In the genomic region with DNA sequence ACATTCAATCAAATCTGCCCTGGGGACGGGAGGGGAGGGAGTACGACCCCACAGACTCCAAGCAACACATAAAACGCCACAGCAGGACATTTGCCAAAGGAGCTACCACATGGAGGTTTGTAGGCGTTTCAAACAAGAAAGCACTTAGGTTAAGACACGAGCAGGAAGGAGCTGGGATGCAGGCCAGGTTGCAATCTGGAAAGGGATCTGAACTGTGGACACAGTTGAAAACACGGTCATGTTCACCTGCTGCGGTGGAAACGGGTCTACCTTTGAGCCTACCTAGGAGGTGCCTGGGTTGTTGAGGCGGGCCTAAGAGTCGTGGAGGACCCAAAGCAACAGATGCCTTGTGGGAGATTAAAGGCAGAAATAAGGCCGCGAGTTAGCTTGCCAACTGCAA, we compare ENCODE assay signal across 19 cellular contexts. TPM values are rescaled to one million over a fixed set of nuclear protein-coding genes. Genes with fewer than 3 reads are reported as not detected.
DNase-seq lines count a peak whose midpoint lies in the region; ATAC-seq and TF ChIP-seq lines count a peak whose summit lies in the region.
"Had no signal": no experiment of that assay in that cellular context is flagged by ENCODE, and none has a peak within 500 bp of the region (broad histone marks: within the 10 kb centered on the region; RNA-seq: fewer than 3 reads in every experiment).

No MANE protein-coding gene starts in this region.

- H3K14ac ChIP-seq in IMR-90 (replicated peaks; ENCODE audit: low read depth, low read length), result no peak overlapping the region

- no peak overlapping the region for H2AK5ac ChIP-seq in IMR-90 (ENCODE audit: low read depth, low read length)

- CTCF ChIA-PET in IMR-90 (lab: Yijun Ruan, JAX), result interaction anchor here (0.8 to 1.0 kb wide), 2 partner anchors 9 to 19 kb away, joined by 3 read pairs; a partner anchor contains a TSS

- in situ Hi-C loops in IMR-90 (cut with MboI; ENCODE audit: low sequenced_read_pairs), result no loop called here

- H3K4me2 ChIP-seq in IMR-90 (ENCODE audit: low read depth, low read length), result no peak overlapping the region
- H3K4me2 ChIP-seq: A549 had no signal

- POLR2A ChIA-PET in IMR-90 (lab: Charles Lee; ENCODE audit: unreplicated experiment), result no interaction called here

- H3K9me3 Mint-ChIP-seq in stimulated activated effector memory CD8-positive, alpha-beta T cell treated with anti-CD3 and anti-CD28 coated beads, Interleukin-12 subunit alpha, Interleukin-12 subunit beta, amount 100 ng/mL, for 72 hours, result no peaks in the 10 kb centered on the region

- no peak overlapping the region for H3K56ac ChIP-seq in IMR-90 (ENCODE audit: extremely low read depth, insufficient read depth, low read length)

- DNase-seq in IMR-90, result no peak
- DNase-seq in colonic mucosa, result peak; percentile 37
- DNase-seq in stimulated activated effector memory CD8-positive, alpha-beta T cell treated with anti-CD3 and anti-CD28 coated beads, Interleukin-12 subunit alpha, Interleukin-12 subunit beta, amount 100 ng/mL, for 72 hours (ENCODE audit: low spot score in 2 of 2), result no peak
- no peak for DNase-seq in foreskin fibroblast
- no peak for DNase-seq in AG20443 (ENCODE audit: low spot score)
- DNase-seq: CD4-positive, CD25-positive, alpha-beta regulatory T cell; DMS53; KG1; NCI-H1105; NCI-H187 treated with DMSO at 0.1 percent for 48 hours; NCI-H2171; NCI-H446 treated with DMSO at 0.1 percent for 48 hours; NCI-H774; SHP77 had no signal

- peaks cover 9% of the 10 kb centered on the region for H3K4me1 Mint-ChIP-seq in stimulated activated effector memory CD8-positive, alpha-beta T cell treated with anti-CD3 and anti-CD28 coated beads, Interleukin-12 subunit alpha, Interleukin-12 subunit beta, amount 100 ng/mL, for 72 hours

- TF ChIP-seq POLR2A in IMR-90 (IDR thresholded peaks at IDR 0.05; ENCODE audit: low read depth, low read length), result no peak

- no peak overlapping the region for H3K4ac ChIP-seq in IMR-90 (ENCODE audit: low read depth, low read length)

- H3K9me1 ChIP-seq in IMR-90 (ENCODE audit: insufficient read depth, low read length), result peaks cover 5% of the 10 kb centered on the region; the same call in 1 of the 2 replicates

- H3K36me3 Mint-ChIP-seq in stimulated activated effector memory CD8-positive, alpha-beta T cell treated with anti-CD3 and anti-CD28 coated beads, Interleukin-12 subunit alpha, Interleukin-12 subunit beta, amount 100 ng/mL, for 72 hours, result peaks cover 11% of the 10 kb centered on the region

- H4K20me1 ChIP-seq in IMR-90 (ENCODE audit: insufficient read depth, low read length), result no peaks in the 10 kb centered on the region

- H3K4me1 ChIP-seq in IMR-90 (ENCODE audit: control insufficient read depth, insufficient read depth, low read length) (no peaks in the 10 kb centered on the region), colonic mucosa (peaks cover 35% of the 10 kb centered on the region), liver (ENCODE audit: control insufficient read depth in 4 of 4, insufficient read depth in 4 of 4, low read length in 3 of 4) (peaks cover 14 to 54% (median 25%) of the 10 kb centered on the region in 4 donors)

- intact Hi-C loops in IMR-90 (cut with micrococcal nuclease) (no loop called here), colonic mucosa (cut with DNase I) (no loop called here)

- no peak overlapping the region for H3K18ac ChIP-seq in IMR-90 (ENCODE audit: low read depth, low read length)

- no peak overlapping the region for H3K9ac ChIP-seq in IMR-90 (ENCODE audit: low read depth, low read length)
- peak overlapping the region in 1 of 2 donors; percentile 38 for H3K9ac ChIP-seq in colonic mucosa (ENCODE audit: low read depth in 2 of 2, low read length in 2 of 2)
- H3K9ac ChIP-seq in liver (ENCODE audit: low read depth in 1 of 2, low read length in 2 of 2), result no peak overlapping the region

- H2AK9ac ChIP-seq in IMR-90 (replicated peaks; ENCODE audit: low read depth, low read length, poor library complexity), result no peak overlapping the region

- H3K79me1 ChIP-seq in IMR-90 (ENCODE audit: low read depth in 1 of 2, low read length in 2 of 2), result no peaks in the 10 kb centered on the region

- ATAC-seq in IMR-90 (ENCODE audit: low read depth) (no peak), HG03571 (IDR thresholded peaks at IDR 0.05; ENCODE audit: unreplicated experiment) (no peak), GM18909 (IDR thresholded peaks at IDR 0.05; ENCODE audit: poor library complexity, unreplicated experiment) (no peak)
- ATAC-seq in stimulated activated effector memory CD8-positive, alpha-beta T cell treated with anti-CD3 and anti-CD28 coated beads, Interleukin-12 subunit alpha, Interleukin-12 subunit beta, amount 100 ng/mL, for 72 hours, result no peak
- ATAC-seq: A549 had no signal

- no peak overlapping the region for H2AFZ ChIP-seq in IMR-90 (replicated peaks; ENCODE audit: low read length, poor library complexity)

- H3K36me3 ChIP-seq in IMR-90 (ENCODE audit: control insufficient read depth, insufficient read depth, low read length), result peaks cover 9% of the 10 kb centered on the region
- H3K36me3 ChIP-seq in colonic mucosa, result no peaks in the 10 kb centered on the region
- H3K36me3 ChIP-seq in liver (ENCODE audit: control insufficient read depth in 4 of 4, insufficient read depth in 3 of 4, low read depth in 1 of 4, low read length in 3 of 4), result peaks cover 0 to under 1% (median 0%) of the 10 kb centered on the region in 4 donors

- H3K9me3 ChIP-seq in IMR-90 (ENCODE audit: control insufficient read depth, insufficient read depth, low read length), result no peaks in the 10 kb centered on the region
- no peaks in the 10 kb centered on the region for H3K9me3 ChIP-seq in colonic mucosa
- H3K9me3 ChIP-seq in liver (ENCODE audit: control insufficient read depth in 4 of 4, low read length in 3 of 4), result no peaks in the 10 kb centered on the region
- H3K9me3 ChIP-seq: A549, HAP-1 had no signal

- H2BK20ac ChIP-seq in IMR-90 (ENCODE audit: low read depth, low read length), result no peak overlapping the region

- 98% methylated on average over 8 of the region's 12 CpGs; no CpG with 5 or more reads in 1 of the 2 experiments for WGBS in IMR-90 (ENCODE audit: extremely low coverage in 2 of 2, insufficient read length in 1 of 2), 2 experiments
- WGBS in liver, result 47% methylated on average over 12 of the region's 12 CpGs

- H2BK5ac ChIP-seq in IMR-90 (ENCODE audit: low read depth, low read length, poor library complexity, severe bottlenecking), result no peak overlapping the region

- no peak overlapping the region for H2BK120ac ChIP-seq in IMR-90 (ENCODE audit: low read depth, low read length)

- TSS peak; percentile 69 for BruUV-seq in IMR-90 (replicated peaks; lab: Mats Ljungman, UMichigan)

- H3K4me3 Mint-ChIP-seq in stimulated activated effector memory CD8-positive, alpha-beta T cell treated with anti-CD3 and anti-CD28 coated beads, Interleukin-12 subunit alpha, Interleukin-12 subunit beta, amount 100 ng/mL, for 72 hours, result no peak overlapping the region
- H3K4me3 Mint-ChIP-seq: CD4-positive, CD25-positive, alpha-beta regulatory T cell had no signal

- no peak overlapping the region for H4K91ac ChIP-seq in IMR-90 (ENCODE audit: insufficient read depth, low read depth, low read length)

- TF ChIP-seq RAD21 in IMR-90 (IDR thresholded peaks at IDR 0.05; ENCODE audit: low read length) (no peak), liver (IDR thresholded peaks at IDR 0.05) (no peak)

- peak overlapping the region; percentile 55 for H3K27ac Mint-ChIP-seq in stimulated activated effector memory CD8-positive, alpha-beta T cell treated with anti-CD3 and anti-CD28 coated beads, Interleukin-12 subunit alpha, Interleukin-12 subunit beta, amount 100 ng/mL, for 72 hours
- H3K27ac Mint-ChIP-seq: CD4-positive, CD25-positive, alpha-beta regulatory T cell had no signal

- dilution Hi-C loops in IMR-90 (cut with HindIII; ENCODE audit: low sequenced_read_pairs, unreplicated experiment), result no loop called here

- H3K27me3 ChIP-seq in IMR-90 (ENCODE audit: control insufficient read depth, insufficient read depth, low read length) (no peaks in the 10 kb centered on the region), colonic mucosa (no peaks in the 10 kb centered on the region), liver (ENCODE audit: control insufficient read depth in 4 of 4, insufficient read depth in 4 of 4, low read length in 3 of 4) (no peaks in the 10 kb centered on the region)

- H2BK15ac ChIP-seq in IMR-90 (ENCODE audit: low read depth, low read length), result no peak overlapping the region

- no peak overlapping the region for H4K5ac ChIP-seq in IMR-90 (ENCODE audit: low read depth, low read length)

- H3K23ac ChIP-seq in IMR-90 (ENCODE audit: low read depth, low read length), result no peak overlapping the region

- H4K8ac ChIP-seq in IMR-90 (ENCODE audit: low read depth in 2 of 2, low read length in 2 of 2), result no peak overlapping the region

- TF ChIP-seq CTCF in IMR-90 (conservative IDR thresholded peaks at IDR 0.05; ENCODE audit: low read depth, low read length) (no peak), colonic mucosa (IDR thresholded peaks at IDR 0.05) (no peak), liver (IDR thresholded peaks at IDR 0.05; ENCODE audit: low read depth, low read length, missing input control) (no peak), foreskin fibroblast (IDR thresholded peaks at IDR 0.05; ENCODE audit: low read depth, low read length) (no peak)

- no peak overlapping the region for H3K27ac ChIP-seq in IMR-90 (ENCODE audit: insufficient read depth, low read length)
- peak overlapping the region; percentile 85 for H3K27ac ChIP-seq in colonic mucosa
- peak overlapping the region; percentile 86 to 88 for H3K27ac ChIP-seq in liver (ENCODE audit: low read depth in 1 of 2, low read length in 2 of 2)
- H3K27ac ChIP-seq: A549 had no signal

- H3K4me3 ChIP-seq in IMR-90 (ENCODE audit: insufficient read depth, low read depth, low read length), result no peak overlapping the region
- no peak overlapping the region for H3K4me3 ChIP-seq in colonic mucosa
- H3K4me3 ChIP-seq in liver (ENCODE audit: low read depth in 1 of 3, low read length in 3 of 3), result no peak overlapping the region
- H3K4me3 ChIP-seq in foreskin fibroblast (ENCODE audit: low read depth in 1 of 2, low read length in 2 of 2), result no peak overlapping the region
- H3K4me3 ChIP-seq: A549, HAP-1 had no signal

TF ChIP-seq in IMR-90, 13 proteins besides CTCF, POLR2A, EP300 and RAD21 (continues in another document):
- no peak for TF ChIP-seq FOS (IDR thresholded peaks at IDR 0.05; ENCODE audit: low read depth, low read length)
- TF ChIP-seq NFE2L2 (IDR thresholded peaks at IDR 0.05; ENCODE audit: low read depth, low read length), result no peak
- no peak for TF ChIP-seq BHLHE40 (IDR thresholded peaks at IDR 0.05; ENCODE audit: low read depth, low read length)

TF ChIP-seq in liver, 16 proteins besides CTCF, POLR2A, EP300 and RAD21:
- TF ChIP-seq YY1 (IDR thresholded peaks at IDR 0.05), result no peak
- TF ChIP-seq RXRA (IDR thresholded peaks at IDR 0.05), result peak; percentile 25 to 37
- TF ChIP-seq HNF4A (conservative IDR thresholded peaks at IDR 0.05), result peak; percentile 15 to 42

RNA-seq across cellular contexts. Expression of a gene that starts 18.4 kb away (rescaled TPM):
- total RNA-seq in IMR-90 (2012; rRNA removed) (6.9 and 9.7 TPM in 2 replicates), colonic mucosa (10 to 100 TPM; 70.4 to 76.7 TPM), liver (10 to 100 TPM; 11.1 to 29.9 TPM)
- polyA plus RNA-seq in IMR-90 (2012; rRNA removed) (18.6 and 19.3 TPM in 2 replicates), liver (10 to 100 TPM; 10.5 to 11.4 TPM)
- polyA plus RNA-seq in IMR-90 (2012; cell fraction: cytosol; rRNA removed), result 6.5 and 11.0 TPM in 2 replicates
- 21.8 and 37.8 TPM in 2 replicates for polyA plus RNA-seq in IMR-90 (2012; cell fraction: nucleus; rRNA removed; ENCODE audit: low replicate concordance)
